In the genomic region with DNA sequence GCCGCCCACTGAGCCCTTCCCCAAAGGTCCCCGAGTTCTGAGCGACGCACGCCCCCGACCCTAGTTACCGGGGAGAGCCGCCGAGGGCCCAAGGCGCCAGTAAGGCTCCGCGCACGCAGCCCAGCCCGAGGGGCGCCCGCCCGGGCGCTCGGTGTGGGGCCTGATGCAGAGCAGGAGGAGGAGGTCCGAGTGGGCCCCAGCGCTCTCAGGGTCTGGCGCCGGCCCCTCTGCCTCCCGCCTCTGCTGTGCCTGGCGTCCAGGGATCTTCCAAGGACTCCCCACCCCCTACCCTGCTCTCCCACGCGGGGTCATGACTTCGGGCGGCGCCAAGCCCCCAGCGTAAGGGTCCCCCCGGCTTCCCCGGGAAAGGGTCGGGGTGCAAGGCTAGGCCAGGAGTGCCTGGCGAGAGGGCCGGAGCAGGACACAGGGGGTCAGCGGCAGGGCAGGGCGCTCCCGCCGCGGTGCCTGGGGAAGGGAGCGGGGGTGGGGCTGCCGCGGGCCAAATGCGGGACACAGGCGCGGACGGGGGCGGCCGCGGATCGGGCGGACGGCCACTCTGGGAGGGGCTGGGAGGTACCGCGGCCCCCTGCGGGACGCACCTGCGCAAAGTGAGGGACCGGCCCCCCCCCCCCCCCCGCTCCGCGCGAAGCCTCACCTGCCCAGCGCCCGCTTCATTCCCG, we compare ENCODE assay signal across 2 cellular contexts.
TF ChIP-seq lines count a peak whose summit lies in the region.

No MANE protein-coding gene starts in this region.

TF ChIP-seq in HCT116, 20 proteins besides CTCF, POLR2A, EP300 and RAD21:
- TF ChIP-seq POLR2AphosphoS5 (IDR thresholded peaks at IDR 0.05; ENCODE audit: low read depth, low read length): peak; percentile 40; the same call in 1 of the 2 replicates
- TF ChIP-seq SIN3A (IDR thresholded peaks at IDR 0.05; ENCODE audit: low read depth): no peak
- TF ChIP-seq CEBPB (IDR thresholded peaks at IDR 0.05; ENCODE audit: low read depth): no peak
- TF ChIP-seq EZH2phosphoT487 (IDR thresholded peaks at IDR 0.05; ENCODE audit: borderline replicate concordance): no peak
- TF ChIP-seq ZFX (IDR thresholded peaks at IDR 0.05): peak; percentile 77
- peak; percentile 67 for TF ChIP-seq EGR1 (IDR thresholded peaks at IDR 0.05; ENCODE audit: low read depth)
- no peak for TF ChIP-seq EZH2 (IDR thresholded peaks at IDR 0.05)
- no peak for TF ChIP-seq YY1 (IDR thresholded peaks at IDR 0.05; ENCODE audit: extremely low read depth, insufficient replicate concordance, low read depth, low read length)

TF ChIP-seq in H1, 55 proteins besides CTCF, POLR2A, EP300 and RAD21:
- peak; percentile 41 for TF ChIP-seq ASH2L (IDR thresholded peaks at IDR 0.05; ENCODE audit: low read length)
- no peak for TF ChIP-seq JUND (IDR thresholded peaks at IDR 0.05; ENCODE audit: low read length)
- TF ChIP-seq PHF8 (conservative IDR thresholded peaks at IDR 0.05; ENCODE audit: low read depth, low read length): 0 out of 2 replicates have a peak, but pooled peaks have one; percentile 25
- peak; percentile 23 for TF ChIP-seq KDM4A (IDR thresholded peaks at IDR 0.05; ENCODE audit: low read depth, low read length, severe bottlenecking)
- 0 out of 2 replicates have a peak, but pooled peaks have one; percentile 15 for TF ChIP-seq POLR2AphosphoS5 (IDR thresholded peaks at IDR 0.05; ENCODE audit: low read depth, low read length)
